ENCODE assay signal across 14 cellular contexts in genomic region chr2:237465515-237466227, GRCh38. TPM values are rescaled to one million over a fixed set of nuclear protein-coding genes. Genes with fewer than 3 reads are reported as not detected.
A peak's percentile ranks its signal among the peaks of the same experiment; 100 is the strongest.
DNase-seq lines count a peak whose midpoint lies in the region; ATAC-seq and TF ChIP-seq lines count a peak whose summit lies in the region.
"Had no signal": no experiment of that assay in that cellular context is flagged by ENCODE, and none has a peak within 500 bp of the region (broad histone marks: within the 10 kb centered on the region; RNA-seq: fewer than 3 reads in every experiment).

No MANE protein-coding gene starts in this region.

- CTCF ChIA-PET in HEK293T (lab: Yijun Ruan, JAX): no interaction called here

- no peaks in the 10 kb centered on the region for H3K27me3 ChIP-seq in left ventricle myocardium inferior (ENCODE audit: low read depth)
- H3K27me3 ChIP-seq in vagina: no peaks in the 10 kb centered on the region
- H3K27me3 ChIP-seq: testis had no signal

- no peak for TF ChIP-seq POLR2A in vagina (IDR thresholded peaks at IDR 0.05)

- DNase-seq in left ventricle myocardium inferior (no peak), Right ventricle myocardium superior (no peak), SW480 (ENCODE audit: low spot score) (peak; percentile 44), fibroblast of villous mesenchyme (ENCODE audit: low read depth) (peak; percentile 98), vagina (ENCODE audit: extremely low spot score in 2 of 2) (no peak), HEK293T (ENCODE audit: extremely low spot score) (no peak)
- DNase-seq in activated T-cell treated with anti-CD3 and anti-CD28 coated beads, Interleukin-2, amount 50 U/mL, for 1 hour: no peak
- DNase-seq: activated T-cell treated with anti-CD3 and anti-CD28 coated beads, Interleukin-2, amount 50 U/mL, for 24 hours; NCI-H446 treated with DMSO at 0.1 percent for 48 hours; stimulated activated CD4-positive, alpha-beta T cell treated with anti-CD3 and anti-CD28 coated beads, Interleukin-4, amount 100 ng/mL, for 24 hours; testis had no signal

- H3K27ac ChIP-seq in left ventricle myocardium inferior (replicated peaks) (peak overlapping the region; percentile 5), vagina (peak overlapping the region; percentile 63)
- H3K27ac ChIP-seq: testis had no signal

- H3K4me1 ChIP-seq in left ventricle myocardium inferior (no peaks in the 10 kb centered on the region), vagina (no peaks in the 10 kb centered on the region)
- H3K4me1 ChIP-seq: testis had no signal

- TF ChIP-seq CTCF in left ventricle myocardium inferior (IDR thresholded peaks at IDR 0.05; ENCODE audit: borderline replicate concordance): no peak
- TF ChIP-seq CTCF in fibroblast of villous mesenchyme (IDR thresholded peaks at IDR 0.05; ENCODE audit: insufficient read depth, low read depth, low read length): no peak
- TF ChIP-seq CTCF in vagina (IDR thresholded peaks at IDR 0.05): no peak

- ATAC-seq in Right ventricle myocardium superior (ENCODE audit: poor library complexity) (no peak), GM18858 (IDR thresholded peaks at IDR 0.05; ENCODE audit: unreplicated experiment) (no peak)

- intact Hi-C loops in left ventricle myocardium inferior (cut with micrococcal nuclease) (no loop called here), Right ventricle myocardium superior (cut with DNase I) (loop anchor here (5.0 kb wide), 1 partner anchor 38 kb away; no protein-coding TSS in a partner anchor), vagina (cut with DNase I) (no loop called here)

- POLR2A ChIA-PET in HEK293T (lab: Yijun Ruan, JAX): no interaction called here

- H3K4me3 ChIP-seq in left ventricle myocardium inferior (no peak overlapping the region), fibroblast of villous mesenchyme (ENCODE audit: low read depth, low read length) (no peak overlapping the region), vagina (no peak overlapping the region)
- H3K4me3 ChIP-seq: testis had no signal

- H3K36me3 ChIP-seq in left ventricle myocardium inferior: no peaks in the 10 kb centered on the region
- no peaks in the 10 kb centered on the region for H3K36me3 ChIP-seq in vagina

- H3K9me3 ChIP-seq in left ventricle myocardium inferior (replicated peaks) (no peaks in the 10 kb centered on the region), vagina (no peaks in the 10 kb centered on the region)
- H3K9me3 ChIP-seq: testis had no signal

TF ChIP-seq in HEK293T, 16 proteins besides CTCF, POLR2A, EP300 and RAD21:
- TF ChIP-seq CTBP1 (IDR thresholded peaks at IDR 0.05; ENCODE audit: borderline replicate concordance) (no peak), SUZ12 (IDR thresholded peaks at IDR 0.05) (no peak), NFRKB (IDR thresholded peaks at IDR 0.05) (no peak), FOXM1 (IDR thresholded peaks at IDR 0.05; ENCODE audit: borderline replicate concordance) (no peak), ELF4 (IDR thresholded peaks at IDR 0.05) (no peak), FOXA1 (IDR thresholded peaks at IDR 0.05) (no peak), L3MBTL2 (conservative IDR thresholded peaks at IDR 0.05) (no peak), LEF1 (IDR thresholded peaks at IDR 0.05; ENCODE audit: borderline replicate concordance) (no peak), SP1 (IDR thresholded peaks at IDR 0.05) (no peak), ARNT (IDR thresholded peaks at IDR 0.05) (no peak), PKNOX1 (IDR thresholded peaks at IDR 0.05) (no peak), ZNF384 (IDR thresholded peaks at IDR 0.05) (no peak), FOXK2 (IDR thresholded peaks at IDR 0.05) (no peak), BHLHE40 (IDR thresholded peaks at IDR 0.05; ENCODE audit: borderline replicate concordance) (no peak)

RNA-seq across cellular contexts. Expression of gene MLPH, which starts 21.4 kb away (rescaled TPM):
- total RNA-seq in left ventricle myocardium inferior (73.5 TPM), Right ventricle myocardium superior (80.9 TPM), fibroblast of villous mesenchyme (29.3 and 40.6 TPM in 2 replicates), vagina (34.6 TPM)
- total RNA-seq: B cell; T-helper 2 cell treated with Interferon-gamma antibody and Interleukin-4, amounts not matched to agents 100 ng/mL and 5 ng/mL, for 36 hours had no signal

RNA-seq across cellular contexts. Expression of gene COL6A3, which starts 51.7 kb away (rescaled TPM):
- total RNA-seq in left ventricle myocardium inferior (57.1 TPM), Right ventricle myocardium superior (64.9 TPM), fibroblast of villous mesenchyme (1,329 and 1,968 TPM in 2 replicates), vagina (315 TPM)

Comparison
In these comparisons a context has a peak if more than half of its experiments do, and no peak if none do; other contexts are left out.
1. DNase-seq: peak in SW480 (single experiment) and fibroblast of villous mesenchyme (single experiment); none in left ventricle myocardium inferior (single experiment), Right ventricle myocardium superior (single experiment), vagina (0 of 2), activated T-cell treated with anti-CD3 and anti-CD28 coated beads, Interleukin-2, amount 50 U/mL, for 1 hour (single experiment) and HEK293T (single experiment).